Comparison of ENCODE assay signal across 15 cellular contexts in genomic region chr15:68300115-68300940, GRCh38. TPM values are rescaled to one million over a fixed set of nuclear protein-coding genes. Genes with fewer than 3 reads are reported as not detected.
A peak's percentile ranks its signal among the peaks of the same experiment; 100 is the strongest.
DNase-seq lines count a peak whose midpoint lies in the region; ATAC-seq and TF ChIP-seq lines count a peak whose summit lies in the region.
"Had no signal": no experiment of that assay in that cellular context is flagged by ENCODE, and none has a peak within 500 bp of the region (broad histone marks: within the 10 kb centered on the region; RNA-seq: fewer than 3 reads in every experiment).

No MANE protein-coding gene starts in this region.

- no peaks in the 10 kb centered on the region for H3K9me3 Mint-ChIP-seq in CD14-positive monocyte
- no peaks in the 10 kb centered on the region for H3K9me3 Mint-ChIP-seq in effector memory CD8-positive, alpha-beta T cell

- ATAC-seq in effector memory CD8-positive, alpha-beta T cell (replicated peaks): no peak
- no peak for ATAC-seq in GM19397 (IDR thresholded peaks at IDR 0.05; ENCODE audit: unreplicated experiment)
- no peak for ATAC-seq in GM19395 (IDR thresholded peaks at IDR 0.05; ENCODE audit: unreplicated experiment)

- H3K27ac ChIP-seq in neural cell (ENCODE audit: low read length): peak overlapping the region; percentile 53
- H3K27ac ChIP-seq: SJSA1 had no signal

- H3K4me3 ChIP-seq in neural cell (ENCODE audit: low read length): no peak overlapping the region
- H3K4me3 ChIP-seq: SJSA1 had no signal

- H3K27me3 ChIP-seq in neural cell (ENCODE audit: insufficient read depth, low read depth, low read length): no peaks in the 10 kb centered on the region
- H3K27me3 ChIP-seq: SJSA1 had no signal

- intact Hi-C loops in CD14-positive monocyte (cut with micrococcal nuclease): loop anchor here in 1 of 2 donors (10.0 kb wide), 1 partner anchor 46 kb away; no protein-coding TSS in a partner anchor

- no peak for TF ChIP-seq EP300 in neural cell (conservative IDR thresholded peaks at IDR 0.05; ENCODE audit: poor library complexity, severe bottlenecking)

- TF ChIP-seq CTCF in CD14-positive monocyte (IDR thresholded peaks at IDR 0.05): no peak
- TF ChIP-seq CTCF in neural cell (IDR thresholded peaks at IDR 0.05; ENCODE audit: poor library complexity, severe bottlenecking): no peak

- H3K27me3 Mint-ChIP-seq in CD14-positive monocyte (ENCODE audit: low read depth in 3 of 3): peaks cover 0 to under 1% (median 0%) of the 10 kb centered on the region in 3 donors
- peaks cover 0 to 9% of the 10 kb centered on the region in 2 donors for H3K27me3 Mint-ChIP-seq in effector memory CD8-positive, alpha-beta T cell

- no peak for TF ChIP-seq RAD21 in neural cell (conservative IDR thresholded peaks at IDR 0.05)

- peaks cover 2 to 20% of the 10 kb centered on the region in 2 donors for H3K36me3 Mint-ChIP-seq in CD14-positive monocyte
- H3K36me3 Mint-ChIP-seq in effector memory CD8-positive, alpha-beta T cell (ENCODE audit: insufficient read depth): peaks cover 6% of the 10 kb centered on the region

- no peaks in the 10 kb centered on the region for H4K20me1 ChIP-seq in neural cell (ENCODE audit: insufficient read depth)

- no peaks in the 10 kb centered on the region for H3K36me3 ChIP-seq in neural cell (ENCODE audit: insufficient read depth, low read length)

- peak overlapping the region in 5 of 7 donors; percentile 40 to 85 (median 64) for H3K27ac Mint-ChIP-seq in CD14-positive monocyte
- H3K27ac Mint-ChIP-seq in effector memory CD8-positive, alpha-beta T cell: peak overlapping the region; percentile 89

- DNase-seq in CD14-positive monocyte (ENCODE audit: low spot score): no peak
- peak; percentile 55 for DNase-seq in HuH-7 (ENCODE audit: low spot score)
- no peak for DNase-seq in effector memory CD8-positive, alpha-beta T cell
- no peak for DNase-seq in epidermal melanocyte (ENCODE audit: insufficient read length, low spot score)
- no peak for DNase-seq in NCI-H82 (lab: John Stamatoyannopoulos, UW)
- DNase-seq: activated CD4-positive, alpha-beta T cell treated with anti-CD3 and anti-CD28 coated beads, Interleukin-2, amount 50 U/mL, for 4 hours; activated effector memory CD4-positive, alpha-beta T cell treated with Interleukin-2 at 50 U/mL for 16 hours; aorta; DMS79 treated with DMSO at 0.1 percent for 48 hours; IMR-90; stimulated activated naive CD4-positive, alpha-beta T cell had no signal

- H2AFZ ChIP-seq in neural cell (ENCODE audit: low read depth, low read length): no peak overlapping the region

- no peaks in the 10 kb centered on the region for H3K79me2 ChIP-seq in neural cell (replicated peaks; ENCODE audit: insufficient read depth, low read length)

- no peak overlapping the region for H3K4me3 Mint-ChIP-seq in CD14-positive monocyte
- H3K4me3 Mint-ChIP-seq in effector memory CD8-positive, alpha-beta T cell: no peak overlapping the region

- H3K4me2 ChIP-seq in neural cell (ENCODE audit: low read length): no peak overlapping the region

- H3K9me2 ChIP-seq in neural cell (ENCODE audit: insufficient read depth, low read length): no peaks in the 10 kb centered on the region

- H3K4me1 Mint-ChIP-seq in CD14-positive monocyte: peaks cover 39% of the 10 kb centered on the region
- H3K4me1 Mint-ChIP-seq in effector memory CD8-positive, alpha-beta T cell (ENCODE audit: low read depth in 2 of 2): peaks cover 11 to 22% of the 10 kb centered on the region in 2 donors

- H3F3A ChIP-seq in neural cell (ENCODE audit: insufficient read depth, low read length, poor library complexity, severe bottlenecking): no peaks in the 10 kb centered on the region

- H3K9me3 ChIP-seq in neural cell (ENCODE audit: low read length): no peaks in the 10 kb centered on the region
- H3K9me3 ChIP-seq: SJSA1 had no signal

- no peak overlapping the region for H3K9ac ChIP-seq in neural cell (ENCODE audit: low read length)

TF ChIP-seq in neural cell, 6 proteins besides CTCF, POLR2A, EP300 and RAD21:
- no peak for TF ChIP-seq MXI1 (conservative IDR thresholded peaks at IDR 0.05; ENCODE audit: poor library complexity, severe bottlenecking)
- no peak for TF ChIP-seq SMC3 (conservative IDR thresholded peaks at IDR 0.05; ENCODE audit: poor library complexity)
- no peak for TF ChIP-seq TAF1 (IDR thresholded peaks at IDR 0.05; ENCODE audit: low read depth)
- TF ChIP-seq, protein P1, sequence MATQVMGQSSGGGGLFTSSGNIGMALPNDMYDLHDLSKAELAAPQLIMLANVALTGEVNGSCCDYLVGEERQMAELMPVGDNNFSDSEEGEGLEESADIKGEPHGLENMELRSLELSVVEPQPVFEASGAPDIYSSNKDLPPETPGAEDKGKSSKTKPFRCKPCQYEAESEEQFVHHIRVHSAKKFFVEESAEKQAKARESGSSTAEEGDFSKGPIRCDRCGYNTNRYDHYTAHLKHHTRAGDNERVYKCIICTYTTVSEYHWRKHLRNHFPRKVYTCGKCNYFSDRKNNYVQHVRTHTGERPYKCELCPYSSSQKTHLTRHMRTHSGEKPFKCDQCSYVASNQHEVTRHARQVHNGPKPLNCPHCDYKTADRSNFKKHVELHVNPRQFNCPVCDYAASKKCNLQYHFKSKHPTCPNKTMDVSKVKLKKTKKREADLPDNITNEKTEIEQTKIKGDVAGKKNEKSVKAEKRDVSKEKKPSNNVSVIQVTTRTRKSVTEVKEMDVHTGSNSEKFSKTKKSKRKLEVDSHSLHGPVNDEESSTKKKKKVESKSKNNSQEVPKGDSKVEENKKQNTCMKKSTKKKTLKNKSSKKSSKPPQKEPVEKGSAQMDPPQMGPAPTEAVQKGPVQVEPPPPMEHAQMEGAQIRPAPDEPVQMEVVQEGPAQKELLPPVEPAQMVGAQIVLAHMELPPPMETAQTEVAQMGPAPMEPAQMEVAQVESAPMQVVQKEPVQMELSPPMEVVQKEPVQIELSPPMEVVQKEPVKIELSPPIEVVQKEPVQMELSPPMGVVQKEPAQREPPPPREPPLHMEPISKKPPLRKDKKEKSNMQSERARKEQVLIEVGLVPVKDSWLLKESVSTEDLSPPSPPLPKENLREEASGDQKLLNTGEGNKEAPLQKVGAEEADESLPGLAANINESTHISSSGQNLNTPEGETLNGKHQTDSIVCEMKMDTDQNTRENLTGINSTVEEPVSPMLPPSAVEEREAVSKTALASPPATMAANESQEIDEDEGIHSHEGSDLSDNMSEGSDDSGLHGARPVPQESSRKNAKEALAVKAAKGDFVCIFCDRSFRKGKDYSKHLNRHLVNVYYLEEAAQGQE (IDR thresholded peaks at IDR 0.05; ENCODE audit: borderline replicate concordance): no peak
- no peak for TF ChIP-seq EZH2 (IDR thresholded peaks at IDR 0.05; ENCODE audit: borderline replicate concordance, insufficient read depth, low read length, poor library complexity, severe bottlenecking)
- no peak for TF ChIP-seq POLR2AphosphoS5 (IDR thresholded peaks at IDR 0.05)

RNA-seq across cellular contexts. Expression of gene FEM1B, which starts 22.8 kb away (rescaled TPM):
- polyA plus RNA-seq in CD14-positive monocyte (10 to 100 TPM; 26.0 to 26.4 TPM), neural cell (51.1 and 58.0 TPM in 2 replicates)
- polyA minus RNA-seq in neural cell: 191 and 204 TPM in 2 replicates
